Comparison of ENCODE assay signal across 8 cellular contexts in the genomic region with DNA sequence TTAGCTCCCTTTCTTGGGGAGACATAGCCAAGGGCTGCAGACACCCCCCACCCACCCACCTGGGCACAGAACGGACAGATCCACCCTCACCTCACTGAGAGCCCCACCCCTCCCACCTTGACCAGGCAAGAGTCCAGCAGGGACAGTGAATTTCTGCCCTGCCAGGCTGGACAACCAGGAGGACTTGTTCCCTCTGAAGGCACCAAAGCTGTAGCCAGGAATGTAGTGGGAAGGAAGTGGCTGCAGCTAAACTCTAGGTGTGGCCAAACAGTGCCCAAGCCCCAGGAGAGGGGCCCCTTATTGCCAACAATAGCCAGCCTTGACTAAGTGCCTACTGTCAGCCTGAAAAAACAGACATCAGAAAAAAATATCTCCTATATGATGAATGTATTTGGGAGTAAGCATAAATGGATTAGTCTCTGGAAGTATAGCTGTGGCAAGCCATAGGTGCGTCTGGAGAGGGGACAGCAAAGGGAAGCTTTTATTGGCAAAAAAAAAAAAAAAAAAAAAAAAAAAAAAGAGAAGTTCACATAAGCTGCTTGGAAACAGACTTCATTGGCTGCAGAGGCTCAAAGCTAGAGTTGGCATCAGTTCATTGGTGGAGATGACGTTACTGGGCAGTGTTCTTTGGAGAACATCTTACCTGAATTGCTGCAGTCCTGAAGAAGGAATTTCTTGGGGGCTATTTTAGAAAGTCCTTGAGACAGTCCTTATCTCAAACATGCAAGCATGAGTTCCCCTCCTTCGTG.
DNase-seq lines count a peak whose midpoint lies in the region; TF ChIP-seq lines count a peak whose summit lies in the region.

No MANE protein-coding gene starts in this region.

- no peaks in the 10 kb centered on the region for H3K27me3 ChIP-seq in endocrine pancreas (ENCODE audit: control insufficient read depth, insufficient read depth, low read length)

- H3K4me1 Mint-ChIP-seq in neural crest cell, result peaks cover 35% of the 10 kb centered on the region

- no peaks in the 10 kb centered on the region for H3K9me3 ChIP-seq in endocrine pancreas (ENCODE audit: control insufficient read depth, low read length)

- peak overlapping the region; percentile 89 for H3K27ac Mint-ChIP-seq in neural crest cell (ENCODE audit: unreplicated experiment)

- TF ChIP-seq CTCF in neural crest cell (conservative IDR thresholded peaks at IDR 0.05), result no peak

- peak; percentile 30 for DNase-seq in CD1c-positive myeloid dendritic cell (ENCODE audit: extremely low spot score)
- peak; percentile 45 for DNase-seq in NAMALWA (ENCODE audit: low spot score)
- DNase-seq in neural crest cell (ENCODE audit: low read depth, low spot score), result no peak
- DNase-seq in stimulated activated naive CD4-positive, alpha-beta T cell (lab: John Stamatoyannopoulos, UW), result no peak
- DNase-seq in SK-N-DZ (ENCODE audit: low spot score), result no peak
- no peak for DNase-seq in midbrain (lab: John Stamatoyannopoulos, UW)
- DNase-seq in GF-D8 (lab: John Stamatoyannopoulos, UW), result no peak

- H3K4me3 Mint-ChIP-seq in neural crest cell, result no peak overlapping the region

- peak overlapping the region; percentile 40 for H3K4me3 ChIP-seq in endocrine pancreas (ENCODE audit: control insufficient read depth, insufficient read depth, low read length)

- H3K9ac ChIP-seq in endocrine pancreas (ENCODE audit: control insufficient read depth, insufficient read depth, low read length), result no peak overlapping the region

- H3K4me1 ChIP-seq in endocrine pancreas (ENCODE audit: control insufficient read depth, insufficient read depth, low read length), result no peaks in the 10 kb centered on the region

- peaks cover 30% of the 10 kb centered on the region for H3K27me3 Mint-ChIP-seq in neural crest cell (ENCODE audit: low read depth)

- H3K36me3 ChIP-seq in endocrine pancreas (ENCODE audit: control insufficient read depth, insufficient read depth, low read length), result no peaks in the 10 kb centered on the region

- H3K36me3 Mint-ChIP-seq in neural crest cell (ENCODE audit: low read depth), result no peaks in the 10 kb centered on the region

- H3K9me3 Mint-ChIP-seq in neural crest cell, result no peaks in the 10 kb centered on the region

Comparison
In these comparisons a context has a peak if more than half of its experiments do, and no peak if none do; other contexts are left out.
1. DNase-seq: peak in CD1c-positive myeloid dendritic cell (single experiment) and NAMALWA (single experiment); none in neural crest cell (single experiment), stimulated activated naive CD4-positive, alpha-beta T cell (0 of 6), SK-N-DZ (single experiment), midbrain (single experiment) and GF-D8 (single experiment).